In genomic region chr19:33299061-33299665, GRCh38 we compare ENCODE assay signal across 14 cellular contexts. TPM values are rescaled to one million over a fixed set of nuclear protein-coding genes. Genes with fewer than 3 reads are reported as not detected.
DNase-seq lines count a peak whose midpoint lies in the region; ATAC-seq and TF ChIP-seq lines count a peak whose summit lies in the region.
"Had no signal": no experiment of that assay in that cellular context is flagged by ENCODE, and none has a peak within 500 bp of the region (broad histone marks: within the 10 kb centered on the region; RNA-seq: fewer than 3 reads in every experiment).

No MANE protein-coding gene starts in this region.

- H4K20me1 ChIP-seq in SK-N-SH (ENCODE audit: insufficient read depth), result no peaks in the 10 kb centered on the region

- H3K9me3 ChIP-seq in SK-N-SH, result no peaks in the 10 kb centered on the region
- H3K9me3 ChIP-seq in duodenal mucosa (ENCODE audit: control insufficient read depth in 1 of 2, low read length in 2 of 2), result no peaks in the 10 kb centered on the region
- H3K9me3 ChIP-seq in mononuclear cell (ENCODE audit: low read depth, low read length), result no peaks in the 10 kb centered on the region

- H3K9ac ChIP-seq in SK-N-SH (no peak overlapping the region), duodenal mucosa (ENCODE audit: low read depth in 1 of 2, low read length in 2 of 2) (peak overlapping the region in 1 of 2 donors; percentile 86)

- no peaks in the 10 kb centered on the region for H3F3A ChIP-seq in SK-N-SH (replicated peaks; ENCODE audit: insufficient read depth)

- no peak overlapping the region for H2AFZ ChIP-seq in SK-N-SH (ENCODE audit: low read depth)

- H3K9me2 ChIP-seq in SK-N-SH, result no peaks in the 10 kb centered on the region

- ATAC-seq in SK-N-SH treated with all-trans-retinoic acid at 6 μM for 48 hours, result no peak
- no peak for ATAC-seq in HG03045 (IDR thresholded peaks at IDR 0.05; ENCODE audit: unreplicated experiment)
- ATAC-seq: Panc1 had no signal

- WGBS in SK-N-SH (ENCODE audit: low lambda C conversion rate), result 48% methylated on average over 3 of the region's 8 CpGs

- TF ChIP-seq EP300 in SK-N-SH (IDR thresholded peaks at IDR 0.05; ENCODE audit: borderline replicate concordance in 1 of 2, low read depth in 1 of 2, low read length in 1 of 2), result no peak

- CTCF ChIA-PET in SK-N-SH (lab: Yijun Ruan, JAX), result interaction anchor here (0.7 to 1.0 kb wide), 4 partner anchors 57 to 472 kb away, joined by 3 read pairs; no protein-coding TSS in a partner anchor

- H3K4me2 ChIP-seq in SK-N-SH, result no peak overlapping the region

- no peak for TF ChIP-seq CTCF in SK-N-SH (IDR thresholded peaks at IDR 0.05)

- DNase-seq in SK-N-SH (peak; percentile 15), ureter (ENCODE audit: low spot score) (peak; percentile 46), RKO (ENCODE audit: low spot score) (no peak), cerebellar nuclear complex (lab: John Stamatoyannopoulos, UW) (no peak)
- DNase-seq: activated CD4-positive, alpha-beta T cell treated with anti-CD3 and anti-CD28 coated beads for 4 hours; activated T-cell treated with anti-CD3 and anti-CD28 coated beads, Interleukin-2, amount 50 U/mL, for 1 hour; NCI-H146; retina; stimulated activated CD4-positive, alpha-beta T cell treated with anti-CD3 and anti-CD28 coated beads, Interleukin-2, amount 100 ng/mL, for 48 hours had no signal

- H3K27me3 ChIP-seq in SK-N-SH (ENCODE audit: insufficient read depth), result peaks cover 47% of the 10 kb centered on the region
- peaks cover 0 to 3% of the 10 kb centered on the region in 2 donors for H3K27me3 ChIP-seq in duodenal mucosa (ENCODE audit: control insufficient read depth in 1 of 2, insufficient read depth in 2 of 2, low read length in 2 of 2)
- H3K27me3 ChIP-seq in mononuclear cell (ENCODE audit: insufficient read depth, low read length), result no peaks in the 10 kb centered on the region

- H3K79me2 ChIP-seq in SK-N-SH (ENCODE audit: insufficient read depth), result no peaks in the 10 kb centered on the region

- no peak for TF ChIP-seq RAD21 in SK-N-SH (IDR thresholded peaks at IDR 0.05; ENCODE audit: low read length)

- H3K27ac ChIP-seq in SK-N-SH (ENCODE audit: low read depth in 2 of 2, low read length in 1 of 2) (no peak overlapping the region), duodenal mucosa (ENCODE audit: low read depth, low read length) (no peak overlapping the region)

- POLR2A ChIA-PET in SK-N-SH (lab: Yijun Ruan, JAX), result interaction anchor here (0.5 kb wide), 1 partner anchor 43 kb away, joined by 4 read pairs; no protein-coding TSS in a partner anchor

- H3K4me3 ChIP-seq in SK-N-SH (ENCODE audit: low read depth in 2 of 2, low read length in 1 of 2) (no peak overlapping the region), duodenal mucosa (ENCODE audit: low read depth in 1 of 2, low read length in 2 of 2) (peak overlapping the region; percentile 80 to 87), mononuclear cell (ENCODE audit: low read length) (peak overlapping the region; percentile 65)

- H3K4me1 ChIP-seq in SK-N-SH (ENCODE audit: control insufficient read depth in 1 of 2, insufficient read depth in 2 of 2, low read depth in 1 of 2, low read length in 1 of 2), result peaks cover 0 to 4% of the 10 kb centered on the region in 2 experiments; a peak in 1 of 4 replicates
- H3K4me1 ChIP-seq in duodenal mucosa (ENCODE audit: control insufficient read depth in 1 of 2, insufficient read depth in 2 of 2, low read length in 2 of 2), result peaks cover 14 to 43% of the 10 kb centered on the region in 2 donors
- peaks cover 72% of the 10 kb centered on the region for H3K4me1 ChIP-seq in mononuclear cell (ENCODE audit: insufficient read depth, low read length)

- H3K36me3 ChIP-seq in SK-N-SH (replicated peaks in 1 of 2; ENCODE audit: control insufficient read depth in 1 of 2, insufficient read depth in 2 of 2, low read length in 1 of 2) (no peaks in the 10 kb centered on the region), duodenal mucosa (ENCODE audit: control insufficient read depth in 1 of 2, insufficient read depth in 2 of 2, low read length in 2 of 2) (peaks cover 0 to 3% of the 10 kb centered on the region in 2 donors)

TF ChIP-seq in SK-N-SH, 30 proteins besides CTCF, POLR2A, EP300 and RAD21 (continues in another document):
- TF ChIP-seq RFX5 (IDR thresholded peaks at IDR 0.05; ENCODE audit: low read length) (no peak), USF1 (IDR thresholded peaks at IDR 0.05; ENCODE audit: borderline replicate concordance, low read depth) (no peak), EZH2phosphoT487 (IDR thresholded peaks at IDR 0.05; ENCODE audit: borderline replicate concordance, low read depth) (no peak), TEAD4 (IDR thresholded peaks at IDR 0.05; ENCODE audit: borderline replicate concordance, insufficient read depth) (no peak), ELF1 (IDR thresholded peaks at IDR 0.05) (no peak), JUND (IDR thresholded peaks at IDR 0.05) (no peak), CHD2 (IDR thresholded peaks at IDR 0.05; ENCODE audit: low read length, partially characterized antibody) (no peak), GABPA (IDR thresholded peaks at IDR 0.05; ENCODE audit: low read depth) (no peak), FOSL2 (IDR thresholded peaks at IDR 0.05; ENCODE audit: borderline replicate concordance, low read depth) (no peak), PBX3 (IDR thresholded peaks at IDR 0.05) (no peak), MEF2A (IDR thresholded peaks at IDR 0.05; ENCODE audit: borderline replicate concordance, low read depth) (no peak)

TF ChIP-seq in SK-N-SH treated with all-trans-retinoic acid at 6 μM for 48 hours, 23 proteins besides CTCF, POLR2A, EP300 and RAD21 (continues in another document):
- TF ChIP-seq SNAI2 (CRISPR knock-in tag; IDR thresholded peaks at IDR 0.05) (no peak), CSDC2 (CRISPR knock-in tag; IDR thresholded peaks at IDR 0.05) (no peak), GLIS3 (CRISPR knock-in tag; IDR thresholded peaks at IDR 0.05) (no peak), ZNF8 (CRISPR knock-in tag; IDR thresholded peaks at IDR 0.05) (no peak), CSRNP3 (CRISPR knock-in tag; IDR thresholded peaks at IDR 0.05) (no peak), TSHZ2 (CRISPR knock-in tag; IDR thresholded peaks at IDR 0.05) (no peak), ARNTL (CRISPR knock-in tag; IDR thresholded peaks at IDR 0.05; ENCODE audit: borderline replicate concordance, low read depth) (no peak), PATZ1 (CRISPR knock-in tag; IDR thresholded peaks at IDR 0.05; ENCODE audit: borderline replicate concordance) (no peak), ZC3H10 (CRISPR knock-in tag; IDR thresholded peaks at IDR 0.05) (no peak), PPARA (CRISPR knock-in tag; IDR thresholded peaks at IDR 0.05; ENCODE audit: borderline replicate concordance) (no peak), TOX (CRISPR knock-in tag; IDR thresholded peaks at IDR 0.05; ENCODE audit: borderline replicate concordance) (no peak)

RNA-seq across cellular contexts. Expression of gene CEBPA, which starts 3.2 kb away (rescaled TPM):
- 0.06 and 0.15 TPM in 2 replicates for polyA plus RNA-seq in SK-N-SH (2012; rRNA removed)
- 0.08 and 0.12 TPM in 2 replicates for polyA plus RNA-seq in SK-N-SH (2012; cell fraction: cytosol; rRNA removed)
- polyA plus RNA-seq in SK-N-SH (2012; cell fraction: nucleus; rRNA removed), result 0.04 and 0.10 TPM in 2 replicates
- total RNA-seq in mononuclear cell (19.8 TPM), ureter (34.1 TPM)

Comparison
In these comparisons a context has a peak if more than half of its experiments do, and no peak if none do; other contexts are left out.
1. DNase-seq: peak in SK-N-SH (single experiment) and ureter (single experiment); none in RKO (single experiment) and cerebellar nuclear complex (0 of 2).
2. H3K4me3 ChIP-seq: peak in duodenal mucosa (2 of 2) and mononuclear cell (single experiment); none in SK-N-SH (0 of 2).